In genomic region chr12:20523658-20524057, GRCh38 we compare ENCODE assay signal across 27 cellular contexts.
A peak's percentile ranks its signal among the peaks of the same experiment; 100 is the strongest.
DNase-seq lines count a peak whose midpoint lies in the region; ATAC-seq, FAIRE-seq and TF ChIP-seq lines count a peak whose summit lies in the region.
"Had no signal": no experiment of that assay in that cellular context is flagged by ENCODE, and none has a peak within 500 bp of the region (broad histone marks: within the 10 kb centered on the region; RNA-seq: fewer than 3 reads in every experiment).

No MANE protein-coding gene starts in this region.

- H3K4me1 Mint-ChIP-seq in CD8-positive, alpha-beta memory T cell, result no peaks in the 10 kb centered on the region
- H3K4me1 Mint-ChIP-seq in activated CD4-positive, alpha-beta memory T cell treated with anti-CD3 and anti-CD28 coated beads for 36 hours (ENCODE audit: low read depth), result no peaks in the 10 kb centered on the region
- H3K4me1 Mint-ChIP-seq: activated naive CD8-positive, alpha-beta T cell treated with anti-CD3 and anti-CD28 coated beads, Interleukin-2, amount 50 U/mL, for 24 hours; endodermal cell had no signal

- H3K4me3 Mint-ChIP-seq in CD8-positive, alpha-beta memory T cell, result no peak overlapping the region
- H3K4me3 Mint-ChIP-seq in activated CD4-positive, alpha-beta memory T cell treated with anti-CD3 and anti-CD28 coated beads for 36 hours, result no peak overlapping the region
- H3K4me3 Mint-ChIP-seq: activated CD8-positive, alpha-beta T cell treated with anti-CD3 and anti-CD28 coated beads for 36 hours; activated naive CD8-positive, alpha-beta T cell treated with anti-CD3 and anti-CD28 coated beads, Interleukin-2, amount 50 U/mL, for 24 hours; endodermal cell had no signal

- POLR2A ChIA-PET in IMR-90 (lab: Charles Lee; ENCODE audit: unreplicated experiment), result no interaction called here
- POLR2A ChIA-PET in endothelial cell of umbilical vein (lab: Charles Lee), result no interaction called here
- POLR2A ChIA-PET in CD8-positive, alpha-beta memory T cell (lab: Charles Lee), result no interaction called here
- POLR2A ChIA-PET in activated CD4-positive, alpha-beta memory T cell treated with anti-CD3 and anti-CD28 coated beads for 36 hours (lab: Charles Lee), result no interaction called here

- H3K9ac ChIP-seq in IMR-90 (ENCODE audit: low read depth, low read length), result no peak overlapping the region
- H3K9ac ChIP-seq in endothelial cell of umbilical vein (replicated peaks; ENCODE audit: extremely low read depth, insufficient read depth, low read length), result no peak overlapping the region
- H3K9ac ChIP-seq: BLaER1 treated with 17β-estradiol and CSF1 and Interleukin-3, amounts not matched to agents 10 nM and 100 nM; KMS-11 had no signal

- no peak overlapping the region for H3K56ac ChIP-seq in IMR-90 (ENCODE audit: extremely low read depth, insufficient read depth, low read length)

- no peak overlapping the region for H3K27ac Mint-ChIP-seq in CD8-positive, alpha-beta memory T cell
- H3K27ac Mint-ChIP-seq in activated CD4-positive, alpha-beta memory T cell treated with anti-CD3 and anti-CD28 coated beads for 36 hours, result no peak overlapping the region
- H3K27ac Mint-ChIP-seq: activated CD8-positive, alpha-beta T cell treated with anti-CD3 and anti-CD28 coated beads for 36 hours; activated naive CD8-positive, alpha-beta T cell treated with anti-CD3 and anti-CD28 coated beads, Interleukin-2, amount 50 U/mL, for 24 hours had no signal

- peaks cover 0 to 4% (median 0%) of the 10 kb centered on the region in 5 donors for H3K9me3 Mint-ChIP-seq in CD8-positive, alpha-beta memory T cell
- H3K9me3 Mint-ChIP-seq in activated CD4-positive, alpha-beta memory T cell treated with anti-CD3 and anti-CD28 coated beads for 36 hours, result no peaks in the 10 kb centered on the region
- H3K9me3 Mint-ChIP-seq: activated CD8-positive, alpha-beta T cell treated with anti-CD3 and anti-CD28 coated beads for 36 hours; activated naive CD8-positive, alpha-beta T cell treated with anti-CD3 and anti-CD28 coated beads, Interleukin-2, amount 50 U/mL, for 24 hours; endodermal cell had no signal

- no peaks in the 10 kb centered on the region for H3K79me2 ChIP-seq in endothelial cell of umbilical vein (ENCODE audit: control insufficient read depth, insufficient read depth, low read length)

- H3K27ac ChIP-seq in IMR-90 (ENCODE audit: insufficient read depth, low read length) (no peak overlapping the region), endothelial cell of umbilical vein (ENCODE audit: insufficient read depth, low read depth, low read length) (no peak overlapping the region)
- H3K27ac ChIP-seq in CD8-positive, alpha-beta memory T cell (ENCODE audit: low read depth, low read length), result no peak overlapping the region
- H3K27ac ChIP-seq: BLaER1 treated with 17β-estradiol and CSF1 and Interleukin-3, amounts not matched to agents 10 nM and 100 nM; breast epithelium; KMS-11; suprapubic skin had no signal

- DNase-seq in AG20443 (ENCODE audit: low spot score) (peak; percentile 15), IMR-90 (peak; percentile 65), endothelial cell of umbilical vein (ENCODE audit: low read depth, low spot score) (no peak), omental fat pad (ENCODE audit: low spot score) (no peak), hippocampal formation (lab: John Stamatoyannopoulos, UW) (no peak), SW 1271 (lab: John Stamatoyannopoulos, UW) (no peak)
- DNase-seq in CD8-positive, alpha-beta memory T cell, result no peak
- DNase-seq in activated CD4-positive, alpha-beta memory T cell treated with anti-CD3 and anti-CD28 coated beads for 36 hours, result no peak
- DNase-seq: activated CD4-positive, CD25-positive, alpha-beta regulatory T cell treated with anti-CD3 and anti-CD28 coated beads, Interleukin-2, amount 50 U/mL, for 72 hours; activated CD8-positive, alpha-beta T cell treated with anti-CD3 and anti-CD28 coated beads for 36 hours; activated gamma-delta T cell treated with Interleukin-2 at 50 U/mL for 16 hours; activated naive CD8-positive, alpha-beta T cell treated with anti-CD3 and anti-CD28 coated beads, Interleukin-2, amount 50 U/mL, for 24 hours; cortex of kidney; endodermal cell; head of caudate nucleus; mesendoderm; NCI-H1436 treated with DMSO at 0.1 percent for 48 hours; SHP77 treated with DMSO at 0.1 percent for 48 hours; small intestine; stimulated activated CD4-positive, alpha-beta T cell treated with anti-CD3 and anti-CD28 coated beads, Interleukin-2, amount 100 ng/mL, for 24 hours; T-helper 1 cell had no signal

- H3K4me2 ChIP-seq in IMR-90 (ENCODE audit: low read depth, low read length), result no peak overlapping the region
- no peak overlapping the region for H3K4me2 ChIP-seq in endothelial cell of umbilical vein (ENCODE audit: insufficient read depth, low read length)
- H3K4me2 ChIP-seq: BLaER1 treated with 17β-estradiol and CSF1 and Interleukin-3, amounts not matched to agents 10 nM and 100 nM; KMS-11 had no signal

- intact Hi-C loops in IMR-90 (cut with micrococcal nuclease), result no loop called here
- intact Hi-C loops in endothelial cell of umbilical vein (cut with micrococcal nuclease), result no loop called here
- intact Hi-C loops in activated CD4-positive, alpha-beta memory T cell treated with anti-CD3 and anti-CD28 coated beads for 36 hours (cut with micrococcal nuclease), result no loop called here

- peak overlapping the region; percentile 75 for H2BK5ac ChIP-seq in IMR-90 (ENCODE audit: low read depth, low read length, poor library complexity, severe bottlenecking)

- H4K20me1 ChIP-seq in IMR-90 (ENCODE audit: insufficient read depth, low read length) (no peaks in the 10 kb centered on the region), endothelial cell of umbilical vein (replicated peaks; ENCODE audit: control insufficient read depth, extremely low read depth, insufficient read depth, low read length) (no peaks in the 10 kb centered on the region)
- H4K20me1 ChIP-seq: BLaER1 treated with 17β-estradiol and CSF1 and Interleukin-3, amounts not matched to agents 10 nM and 100 nM had no signal

- no peaks in the 10 kb centered on the region for H3K79me1 ChIP-seq in IMR-90 (ENCODE audit: low read depth in 1 of 2, low read length in 2 of 2)

- FAIRE-seq in endothelial cell of umbilical vein (lab: Jason Lieb, UNC), result no peak
- FAIRE-seq: small intestine, TTC549, urothelium cell line had no signal

- peaks cover 12% of the 10 kb centered on the region for H3K4me1 ChIP-seq in IMR-90 (ENCODE audit: control insufficient read depth, insufficient read depth, low read length)
- H3K4me1 ChIP-seq in endothelial cell of umbilical vein (ENCODE audit: control insufficient read depth, extremely low read depth, insufficient read depth, low read length), result no peaks in the 10 kb centered on the region
- no peaks in the 10 kb centered on the region for H3K4me1 ChIP-seq in CD8-positive, alpha-beta memory T cell (ENCODE audit: insufficient read depth, low read length)
- H3K4me1 ChIP-seq: BLaER1 treated with 17β-estradiol and CSF1 and Interleukin-3, amounts not matched to agents 10 nM and 100 nM; breast epithelium; suprapubic skin had no signal

- H2BK120ac ChIP-seq in IMR-90 (ENCODE audit: low read depth, low read length), result no peak overlapping the region

- CTCF ChIA-PET in IMR-90 (lab: Yijun Ruan, JAX) (no interaction called here), endothelial cell of umbilical vein (lab: Charles Lee) (interaction anchor here (1.2 kb wide), 1 partner anchor 25 kb away, joined by 6 read pairs; no protein-coding TSS in a partner anchor)
- CTCF ChIA-PET in CD8-positive, alpha-beta memory T cell (lab: Charles Lee), result no interaction called here
- CTCF ChIA-PET in activated CD4-positive, alpha-beta memory T cell treated with anti-CD3 and anti-CD28 coated beads for 36 hours (lab: Charles Lee), result no interaction called here

- H2AFZ ChIP-seq in IMR-90 (replicated peaks; ENCODE audit: low read length, poor library complexity), result no peak overlapping the region
- no peak overlapping the region for H2AFZ ChIP-seq in endothelial cell of umbilical vein (ENCODE audit: low read depth, low read length)

- in situ Hi-C loops in IMR-90 (cut with MboI; ENCODE audit: low sequenced_read_pairs), result no loop called here

- H2BK15ac ChIP-seq in IMR-90 (ENCODE audit: low read depth, low read length), result no peak overlapping the region; the same call in 2 of the 3 replicates

- no peak for TF ChIP-seq RAD21 in IMR-90 (IDR thresholded peaks at IDR 0.05; ENCODE audit: low read length)

- BruUV-seq in IMR-90 (replicated peaks; lab: Mats Ljungman, UMichigan) (no TSS peak), endothelial cell of umbilical vein (replicated peaks; lab: Mats Ljungman, UMichigan) (no TSS peak)

- no peaks in the 10 kb centered on the region for H3K36me3 Mint-ChIP-seq in CD8-positive, alpha-beta memory T cell
- H3K36me3 Mint-ChIP-seq in activated CD4-positive, alpha-beta memory T cell treated with anti-CD3 and anti-CD28 coated beads for 36 hours, result no peaks in the 10 kb centered on the region

- peaks cover 0 to 4% of the 10 kb centered on the region in 2 donors for H3K27me3 Mint-ChIP-seq in CD8-positive, alpha-beta memory T cell
- no peaks in the 10 kb centered on the region for H3K27me3 Mint-ChIP-seq in activated CD4-positive, alpha-beta memory T cell treated with anti-CD3 and anti-CD28 coated beads for 36 hours
- H3K27me3 Mint-ChIP-seq: activated CD8-positive, alpha-beta T cell treated with anti-CD3 and anti-CD28 coated beads for 36 hours; activated naive CD8-positive, alpha-beta T cell treated with anti-CD3 and anti-CD28 coated beads, Interleukin-2, amount 50 U/mL, for 24 hours had no signal

- no peak overlapping the region for H4K8ac ChIP-seq in IMR-90 (ENCODE audit: low read depth in 2 of 2, low read length in 2 of 2)

- H3K4me3 ChIP-seq in IMR-90 (ENCODE audit: insufficient read depth, low read depth, low read length), result no peak overlapping the region
- no peak overlapping the region for H3K4me3 ChIP-seq in endothelial cell of umbilical vein (replicated peaks in 1 of 3; ENCODE audit: insufficient read depth in 1 of 3, low read depth in 1 of 3, low read length in 3 of 3)
- H3K4me3 ChIP-seq in CD8-positive, alpha-beta memory T cell (ENCODE audit: low read length), result no peak overlapping the region
- H3K4me3 ChIP-seq: BLaER1 treated with 17β-estradiol and CSF1 and Interleukin-3, amounts not matched to agents 10 nM and 100 nM; breast epithelium; suprapubic skin had no signal

- H3K9me3 ChIP-seq in IMR-90 (ENCODE audit: control insufficient read depth, insufficient read depth, low read length) (no peaks in the 10 kb centered on the region), endothelial cell of umbilical vein (replicated peaks; ENCODE audit: control insufficient read depth, insufficient read depth, low read length) (no peaks in the 10 kb centered on the region)
- no peaks in the 10 kb centered on the region for H3K9me3 ChIP-seq in CD8-positive, alpha-beta memory T cell (ENCODE audit: low read length)
- H3K9me3 ChIP-seq: BLaER1 treated with 17β-estradiol and CSF1 and Interleukin-3, amounts not matched to agents 10 nM and 100 nM; breast epithelium; suprapubic skin had no signal

- no peak overlapping the region for H2BK20ac ChIP-seq in IMR-90 (ENCODE audit: low read depth, low read length)

- no peak overlapping the region for H2AK9ac ChIP-seq in IMR-90 (replicated peaks; ENCODE audit: low read depth, low read length, poor library complexity)

- WGBS in IMR-90 (ENCODE audit: extremely low coverage in 2 of 2, insufficient read length in 1 of 2), 2 experiments, result no CpG with 5 or more reads among the region's 2 CpGs

- dilution Hi-C loops in IMR-90 (cut with HindIII; ENCODE audit: low sequenced_read_pairs, unreplicated experiment), result no loop called here
- dilution Hi-C loops in endothelial cell of umbilical vein (cut with MboI; ENCODE audit: extremely low pct_ligation_motif_present, low sequenced_read_pairs), result no loop called here

- ATAC-seq in IMR-90 (ENCODE audit: low read depth) (peak; percentile 68), omental fat pad (ENCODE audit: low FRiP score) (peak; percentile 44)
- ATAC-seq: activated CD8-positive, alpha-beta T cell treated with anti-CD3 and anti-CD28 coated beads for 36 hours; activated naive CD8-positive, alpha-beta T cell treated with anti-CD3 and anti-CD28 coated beads, Interleukin-2, amount 50 U/mL, for 24 hours had no signal

- no peaks in the 10 kb centered on the region for H3K9me1 ChIP-seq in IMR-90 (ENCODE audit: insufficient read depth, low read length)
- H3K9me1 ChIP-seq in endothelial cell of umbilical vein (replicated peaks; ENCODE audit: control insufficient read depth, extremely low read depth, insufficient read depth, low read length), result no peaks in the 10 kb centered on the region

- TF ChIP-seq POLR2A in IMR-90 (IDR thresholded peaks at IDR 0.05; ENCODE audit: low read depth, low read length), result no peak
- TF ChIP-seq POLR2A in endothelial cell of umbilical vein (IDR thresholded peaks at IDR 0.05; ENCODE audit: low read depth, low read length), result no peak

- H3K27me3 ChIP-seq in IMR-90 (ENCODE audit: control insufficient read depth, insufficient read depth, low read length), result no peaks in the 10 kb centered on the region
- H3K27me3 ChIP-seq in endothelial cell of umbilical vein (ENCODE audit: control insufficient read depth in 2 of 2, insufficient read depth in 2 of 2, low read length in 2 of 2), result no peaks in the 10 kb centered on the region
- H3K27me3 ChIP-seq in CD8-positive, alpha-beta memory T cell (ENCODE audit: insufficient read depth, low read length, poor library complexity, severe bottlenecking), result no peaks in the 10 kb centered on the region
- H3K27me3 ChIP-seq: BLaER1 treated with 17β-estradiol and CSF1 and Interleukin-3, amounts not matched to agents 10 nM and 100 nM; breast epithelium; suprapubic skin had no signal

- H3K4ac ChIP-seq in IMR-90 (ENCODE audit: low read depth, low read length), result no peak overlapping the region

- no peak overlapping the region for H3K14ac ChIP-seq in IMR-90 (replicated peaks; ENCODE audit: low read depth, low read length)

- H3K23ac ChIP-seq in IMR-90 (ENCODE audit: low read depth, low read length), result no peak overlapping the region

- H4K91ac ChIP-seq in IMR-90 (ENCODE audit: insufficient read depth, low read depth, low read length), result no peak overlapping the region

- no peak for TF ChIP-seq CTCF in IMR-90 (conservative IDR thresholded peaks at IDR 0.05; ENCODE audit: low read depth, low read length)
- no peak for TF ChIP-seq CTCF in endothelial cell of umbilical vein (IDR thresholded peaks at IDR 0.05; ENCODE audit: extremely low read depth in 1 of 2, insufficient read depth in 1 of 2, low read depth in 1 of 2, low read length in 2 of 2)
- TF ChIP-seq CTCF in omental fat pad (IDR thresholded peaks at IDR 0.05), result no peak

- H3K18ac ChIP-seq in IMR-90 (ENCODE audit: low read depth, low read length), result peak overlapping the region; percentile 64; the same call in 1 of the 2 replicates

- H3K36me3 ChIP-seq in IMR-90 (ENCODE audit: control insufficient read depth, insufficient read depth, low read length), result no peaks in the 10 kb centered on the region
- no peaks in the 10 kb centered on the region for H3K36me3 ChIP-seq in endothelial cell of umbilical vein (ENCODE audit: control insufficient read depth in 2 of 2, extremely low read depth in 1 of 2, insufficient read depth in 2 of 2, low read length in 2 of 2)
- no peaks in the 10 kb centered on the region for H3K36me3 ChIP-seq in CD8-positive, alpha-beta memory T cell (ENCODE audit: insufficient read depth, low read length)
- H3K36me3 ChIP-seq: BLaER1 treated with 17β-estradiol and CSF1 and Interleukin-3, amounts not matched to agents 10 nM and 100 nM; breast epithelium; suprapubic skin had no signal

- H2AK5ac ChIP-seq in IMR-90 (ENCODE audit: low read depth, low read length), result no peak overlapping the region

- H4K5ac ChIP-seq in IMR-90 (ENCODE audit: low read depth, low read length), result no peak overlapping the region; the same call in 1 of the 2 replicates

Comparison
In these comparisons a context has a peak if more than half of its experiments do, and no peak if none do; other contexts are left out.
1. DNase-seq: peak in AG20443 (single experiment) and IMR-90 (single experiment); none in endothelial cell of umbilical vein (single experiment), omental fat pad (single experiment), CD8-positive, alpha-beta memory T cell (0 of 5), hippocampal formation (0 of 2), activated CD4-positive, alpha-beta memory T cell treated with anti-CD3 and anti-CD28 coated beads for 36 hours (single experiment) and SW 1271 (0 of 2).